Comparison of ENCODE assay signal across 15 cellular contexts in genomic region chr13:33193428-33193974, GRCh38.
DNase-seq lines count a peak whose midpoint lies in the region; ATAC-seq, FAIRE-seq and TF ChIP-seq lines count a peak whose summit lies in the region.
"Had no signal": no experiment of that assay in that cellular context is flagged by ENCODE, and none has a peak within 500 bp of the region (broad histone marks: within the 10 kb centered on the region; RNA-seq: fewer than 3 reads in every experiment).

No MANE protein-coding gene starts in this region.

- H3K4me1 ChIP-seq in gastroesophageal sphincter = peaks cover 17 to 98% (median 30%) of the 10 kb centered on the region in 3 donors

- no peak for TF ChIP-seq POLR2A in gastroesophageal sphincter (IDR thresholded peaks at IDR 0.05)

- peaks cover 6% of the 10 kb centered on the region for H3K4me1 Mint-ChIP-seq in T-helper 17 cell

- peak overlapping the region; percentile 19 for H3K4me3 Mint-ChIP-seq in T-helper 17 cell
- H3K4me3 Mint-ChIP-seq: neural crest cell; stimulated activated effector memory CD8-positive, alpha-beta T cell treated with anti-CD3 and anti-CD28 coated beads, Interleukin-12 subunit alpha, Interleukin-12 subunit beta, amount 100 ng/mL, for 72 hours had no signal

- no peak overlapping the region for H3K27ac Mint-ChIP-seq in T-helper 17 cell
- H3K27ac Mint-ChIP-seq: stimulated activated effector memory CD8-positive, alpha-beta T cell treated with anti-CD3 and anti-CD28 coated beads, Interleukin-12 subunit alpha, Interleukin-12 subunit beta, amount 100 ng/mL, for 72 hours had no signal

- no peaks in the 10 kb centered on the region for H3K36me3 ChIP-seq in gastroesophageal sphincter

- no peaks in the 10 kb centered on the region for H3K36me3 Mint-ChIP-seq in T-helper 17 cell (ENCODE audit: low read depth)
- H3K36me3 Mint-ChIP-seq: stimulated activated effector memory CD8-positive, alpha-beta T cell treated with anti-CD3 and anti-CD28 coated beads, Interleukin-12 subunit alpha, Interleukin-12 subunit beta, amount 100 ng/mL, for 72 hours had no signal

- DNase-seq in GM19239 (ENCODE audit: insufficient read length, low spot score) (no peak), T-helper 17 cell (no peak), retinal pigment epithelial cell (ENCODE audit: low read depth) (peak; percentile 72), activated gamma-delta T cell treated with Interleukin-2 at 50 U/mL for 16 hours (no peak)
- no peak for DNase-seq in activated naive CD4-positive, alpha-beta T cell treated with anti-CD3 and anti-CD28 coated beads, Interleukin-2, amount 50 U/mL, for 16 hours
- DNase-seq: anterior cingulate cortex, C1 segment of cervical spinal cord, NCI-H226 had no signal

- H3K9me3 ChIP-seq in T-helper 17 cell (ENCODE audit: control insufficient read depth, low read length, poor library complexity, severe bottlenecking) (no peaks in the 10 kb centered on the region), gastroesophageal sphincter (no peaks in the 10 kb centered on the region)

- H3K27ac ChIP-seq in gastroesophageal sphincter = peak overlapping the region in 3 of 4 donors; percentile 1 to 60 (median 16)
- H3K27ac ChIP-seq: epithelial cell of prostate, HL-60 had no signal

- no peak overlapping the region for H3K4me3 ChIP-seq in gastroesophageal sphincter
- H3K4me3 ChIP-seq in retinal pigment epithelial cell (ENCODE audit: low read length) = no peak overlapping the region

- H3K27me3 ChIP-seq in gastroesophageal sphincter = no peaks in the 10 kb centered on the region

- ATAC-seq in T-helper 17 cell (no peak), gastroesophageal sphincter (no peak), HG03439 (IDR thresholded peaks at IDR 0.05; ENCODE audit: unreplicated experiment) (no peak), HG03378 (IDR thresholded peaks at IDR 0.05; ENCODE audit: unreplicated experiment) (no peak)
- ATAC-seq: stimulated activated effector memory CD8-positive, alpha-beta T cell treated with anti-CD3 and anti-CD28 coated beads, Interleukin-12 subunit alpha, Interleukin-12 subunit beta, amount 100 ng/mL, for 72 hours had no signal

- TF ChIP-seq CTCF in gastroesophageal sphincter (IDR thresholded peaks at IDR 0.05) (no peak), retinal pigment epithelial cell (conservative IDR thresholded peaks at IDR 0.05; ENCODE audit: low read depth, low read length) (no peak)

- WGBS in gastroesophageal sphincter (ENCODE audit: low coverage in 1 of 2), 2 donors = 66 to 88% methylated on average over 6 to 7 of the region's 7 CpGs

- peak; percentile 79 for FAIRE-seq in GM19239 (lab: Jason Lieb, UNC)

- H3K27me3 Mint-ChIP-seq in T-helper 17 cell = peaks cover 32% of the 10 kb centered on the region

- no peak for TF ChIP-seq EP300 in gastroesophageal sphincter (IDR thresholded peaks at IDR 0.05)
